7 cellular contexts compared by ENCODE assay signal in the genomic region with DNA sequence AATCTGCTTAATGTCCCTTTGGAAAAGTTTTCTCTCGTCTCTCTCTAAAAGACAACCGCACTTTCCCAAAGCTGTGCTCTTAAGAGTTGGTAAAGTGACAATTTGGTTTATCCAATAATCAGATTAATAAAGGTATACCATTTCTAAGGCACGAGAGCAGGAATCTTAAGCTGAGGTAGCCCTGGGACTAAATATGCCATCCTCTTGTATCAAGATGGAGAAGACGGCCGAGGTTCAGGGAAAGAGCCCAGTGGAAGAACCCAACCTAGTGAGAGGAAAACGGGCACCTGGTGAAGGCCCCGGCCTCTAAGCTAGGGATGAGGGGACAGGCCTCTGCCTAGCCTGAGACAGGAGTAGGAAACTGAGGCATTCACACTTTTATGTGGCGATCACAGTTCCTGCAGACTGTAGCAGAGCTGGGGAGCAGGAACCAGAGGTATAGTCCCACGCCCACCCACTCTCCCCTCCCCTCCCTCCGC. TPM values are rescaled to one million over a fixed set of nuclear protein-coding genes. Genes with fewer than 3 reads are reported as not detected.
DNase-seq lines count a peak whose midpoint lies in the region; ATAC-seq and TF ChIP-seq lines count a peak whose summit lies in the region.

No MANE protein-coding gene starts in this region.

- no peak overlapping the region for H3K56ac ChIP-seq in H9 (ENCODE audit: insufficient read length, low read depth, low read length)

- H2BK120ac ChIP-seq in H9 (ENCODE audit: low read depth, low read length, poor library complexity, severe bottlenecking), result no peak overlapping the region

- H3K27ac Mint-ChIP-seq in H9 (0 out of 7 replicates have a peak overlapping the region, but pooled peaks of 1 of the 3 experiments have one; percentile 62), T-cell (peak overlapping the region; percentile 69 to 71)

- CTCF ChIA-PET in T-cell (lab: Charles Lee), result interaction anchor here in 1 of 2 donors (1.1 to 1.7 kb wide), 2 partner anchors 14 to 113 kb away, joined by 3 to 4 read pairs; no protein-coding TSS in a partner anchor

- peak overlapping the region; percentile 95 to 97 for H3K4me3 Mint-ChIP-seq in H9
- H3K4me3 Mint-ChIP-seq in T-cell, result peak overlapping the region; percentile 92 to 99 (median 98)

- no peak overlapping the region for H3T11ph ChIP-seq in H9 (ENCODE audit: low read length)

- H3K9me3 ChIP-seq in H9 (ENCODE audit: control insufficient read depth, low read depth, low read length) (no peaks in the 10 kb centered on the region), smooth muscle cell (replicated peaks; ENCODE audit: low read depth) (no peaks in the 10 kb centered on the region)

- no peak overlapping the region for H3K27ac ChIP-seq in H9 (ENCODE audit: insufficient read length, low read depth, low read length)
- H3K27ac ChIP-seq in foreskin keratinocyte, result peak overlapping the region; percentile 15
- H3K27ac ChIP-seq in smooth muscle cell (ENCODE audit: low read depth), result peak overlapping the region; percentile 97

- ATAC-seq in T-cell (replicated peaks in 1 of 4) (no peak), foreskin keratinocyte (no peak), HG03342 (IDR thresholded peaks at IDR 0.05; ENCODE audit: unreplicated experiment) (no peak)

- H4K20me1 ChIP-seq in H9 (ENCODE audit: control insufficient read depth, insufficient read depth, insufficient read length) (no peaks in the 10 kb centered on the region), smooth muscle cell (ENCODE audit: low read depth) (peaks cover 29% of the 10 kb centered on the region)

- TF ChIP-seq CTCF in H9 (conservative IDR thresholded peaks at IDR 0.05) (no peak), foreskin keratinocyte (conservative IDR thresholded peaks at IDR 0.05) (no peak), smooth muscle cell (IDR thresholded peaks at IDR 0.05; ENCODE audit: borderline replicate concordance, insufficient read depth, poor library complexity, severe bottlenecking) (no peak)

- no peak overlapping the region for H2BK15ac ChIP-seq in H9 (ENCODE audit: low read depth, low read length)

- no peak overlapping the region for H3K23ac ChIP-seq in H9 (ENCODE audit: insufficient read length, low read depth, low read length)

- H2AFZ ChIP-seq in H9 (ENCODE audit: low read length), result no peak overlapping the region
- peak overlapping the region; percentile 82 for H2AFZ ChIP-seq in smooth muscle cell (ENCODE audit: low read depth)

- peaks cover 21 to 22% of the 10 kb centered on the region in 2 experiments for H3K4me1 Mint-ChIP-seq in H9
- H3K4me1 Mint-ChIP-seq in T-cell, result peaks cover 30 to 34% (median 31%) of the 10 kb centered on the region in 3 donors

- H3K4ac ChIP-seq in H9 (ENCODE audit: low read depth, low read length), result no peak overlapping the region

- no peak overlapping the region for H2AK5ac ChIP-seq in H9 (ENCODE audit: insufficient read length, low read length)

- H3K4me2 ChIP-seq in H9 (ENCODE audit: insufficient read depth, insufficient read length, low read length), result peak overlapping the region; percentile 99
- peak overlapping the region; percentile 89 for H3K4me2 ChIP-seq in smooth muscle cell

- POLR2A ChIA-PET in T-cell (lab: Charles Lee), result interaction anchor here in 1 of 2 donors (0.6 to 0.7 kb wide), 3 partner anchors 93 to 332 kb away, joined by 3 to 4 read pairs (median 3); a partner anchor contains a TSS

- no peak overlapping the region for H4K5ac ChIP-seq in H9 (ENCODE audit: insufficient read length, low read depth, low read length)

- no peak overlapping the region for H2BK20ac ChIP-seq in H9 (ENCODE audit: low read depth, low read length, poor library complexity, severe bottlenecking)

- H3F3A ChIP-seq in smooth muscle cell (ENCODE audit: low read depth), result peaks cover 11% of the 10 kb centered on the region

- H3K9ac ChIP-seq in H9 (ENCODE audit: extremely low read depth, insufficient read length, low read length) (peak overlapping the region; percentile 35), smooth muscle cell (ENCODE audit: low read depth) (no peak overlapping the region)

- peak overlapping the region; percentile 77 for H3K4me3 ChIP-seq in smooth muscle cell

- no peak overlapping the region for H4K91ac ChIP-seq in H9 (ENCODE audit: insufficient read length, low read depth, low read length)

- no peak overlapping the region for H3K18ac ChIP-seq in H9 (ENCODE audit: insufficient read length, low read depth, low read length)

- no peak for DNase-seq in H9
- no peak for DNase-seq in T-cell
- no peak for DNase-seq in foreskin keratinocyte
- no peak for DNase-seq in smooth muscle cell (lab: John Stamatoyannopoulos, UW; ENCODE audit: unreplicated experiment)
- no peak for DNase-seq in stimulated activated CD4-positive, alpha-beta T cell treated with anti-CD3 and anti-CD28 coated beads, Interleukin-2, amount 100 ng/mL, for 24 hours
- DNase-seq in NCI-H69 (lab: John Stamatoyannopoulos, UW), result no peak

- H3K79me2 ChIP-seq in H9 (ENCODE audit: insufficient read depth, low read length) (peaks cover 23% of the 10 kb centered on the region; the same call in 1 of the 2 replicates), smooth muscle cell (ENCODE audit: low read depth) (peaks cover 40% of the 10 kb centered on the region)

- H3K9me3 Mint-ChIP-seq in H9 (0 out of 5 replicates have a peak, but pooled peaks cover 0 to under 1% of the 10 kb centered on the region in 2 experiments), T-cell (no peaks in the 10 kb centered on the region)

- H3K27me3 ChIP-seq in H9 (ENCODE audit: insufficient read depth, low read length) (no peaks in the 10 kb centered on the region), foreskin keratinocyte (no peaks in the 10 kb centered on the region), smooth muscle cell (ENCODE audit: low read depth) (no peaks in the 10 kb centered on the region)

- H3K79me1 ChIP-seq in H9 (ENCODE audit: insufficient read depth, low read depth, low read length, poor library complexity, severe bottlenecking), result peaks cover 3% of the 10 kb centered on the region

- no peak overlapping the region for H2BK5ac ChIP-seq in H9 (ENCODE audit: insufficient read length, low read length)

- WGBS in H9 (ENCODE audit: extremely low coverage, insufficient read length, low lambda C conversion rate), result no CpG with 5 or more reads among the region's 10 CpGs
- 44% methylated on average over 8 of the region's 10 CpGs for WGBS in smooth muscle cell (ENCODE audit: low lambda C conversion rate)

- H3K36me3 Mint-ChIP-seq in H9 (ENCODE audit: insufficient read depth in 1 of 3, low read depth in 3 of 3), result peaks cover 7 to 25% (median 16%) of the 10 kb centered on the region in 3 experiments
- peaks cover 10% of the 10 kb centered on the region for H3K36me3 Mint-ChIP-seq in T-cell

- peaks cover 8% of the 10 kb centered on the region for H3K23me2 ChIP-seq in H9 (ENCODE audit: insufficient read length, low read depth, low read length, poor library complexity, severe bottlenecking)

- peaks cover 4% of the 10 kb centered on the region for H3K27me3 Mint-ChIP-seq in H9 (ENCODE audit: low read depth)
- H3K27me3 Mint-ChIP-seq in T-cell, result no peaks in the 10 kb centered on the region

- H3K36me3 ChIP-seq in smooth muscle cell (ENCODE audit: low read depth), result no peaks in the 10 kb centered on the region

- H3K4me1 ChIP-seq in H9 (ENCODE audit: insufficient read depth, low read length) (peaks cover 2% of the 10 kb centered on the region; the same call in 1 of the 2 replicates), foreskin keratinocyte (peaks cover 32% of the 10 kb centered on the region), smooth muscle cell (ENCODE audit: low read depth) (peaks cover 15% of the 10 kb centered on the region)

- H4K8ac ChIP-seq in H9 (replicated peaks; ENCODE audit: insufficient read length, low read depth, low read length), result no peak overlapping the region

- H2BK12ac ChIP-seq in H9 (ENCODE audit: insufficient read length, low read depth, low read length), result no peak overlapping the region

- H3K14ac ChIP-seq in H9 (ENCODE audit: insufficient read depth, low read length), result no peak overlapping the region

RNA-seq across cellular contexts. Expression of a gene that starts 0.3 kb away (rescaled TPM):
- total RNA-seq in H9 (2021) (139 and 144 TPM in 2 replicates), T-cell (100 to 1,000 TPM; 106 to 192 (median 173) TPM), foreskin keratinocyte (225 and 279 TPM in 2 replicates), smooth muscle cell (157 and 164 TPM in 2 replicates)
- polyA plus RNA-seq in foreskin keratinocyte (189 and 238 TPM in 2 replicates), smooth muscle cell (165 and 176 TPM in 2 replicates)

RNA-seq across cellular contexts. Expression of a gene that starts 36.0 kb away (rescaled TPM):
- 26.7 and 29.2 TPM in 2 replicates for total RNA-seq in H9 (2021)
- total RNA-seq in T-cell, result 1 to 10 TPM; 4.1 to 5.3 (median 4.7) TPM
- 14.1 and 16.0 TPM in 2 replicates for total RNA-seq in foreskin keratinocyte
- 7.9 and 8.1 TPM in 2 replicates for polyA plus RNA-seq in foreskin keratinocyte
- 2.9 and 3.6 TPM in 2 replicates for total RNA-seq in smooth muscle cell
- 1.8 and 5.1 TPM in 2 replicates for polyA plus RNA-seq in smooth muscle cell
